In genomic region chr2:101842471-101842870, GRCh38 we compare ENCODE assay signal across 13 cellular contexts.
DNase-seq lines count a peak whose midpoint lies in the region; ATAC-seq and TF ChIP-seq lines count a peak whose summit lies in the region.
"Had no signal": no experiment of that assay in that cellular context is flagged by ENCODE, and none has a peak within 500 bp of the region (broad histone marks: within the 10 kb centered on the region; RNA-seq: fewer than 3 reads in every experiment).

No MANE protein-coding gene starts in this region.

- 43 to 57% methylated on average over 1 of the region's 1 CpG for WGBS in esophagus squamous epithelium, 2 donors

- no peak for TF ChIP-seq CTCF in RWPE2 (IDR thresholded peaks at IDR 0.05; ENCODE audit: poor library complexity, severe bottlenecking)
- no peak for TF ChIP-seq CTCF in esophagus squamous epithelium (IDR thresholded peaks at IDR 0.05)
- no peak for TF ChIP-seq CTCF in left ventricle myocardium inferior (IDR thresholded peaks at IDR 0.05; ENCODE audit: borderline replicate concordance)

- peak; percentile 12 for DNase-seq in SIG-M5 treated with dmso at 0.1 percent for 504 hours (lab: John Stamatoyannopoulos, UW; ENCODE audit: unreplicated experiment)
- no peak for DNase-seq in SIG-M5 (lab: John Stamatoyannopoulos, UW)
- DNase-seq in RWPE2 (ENCODE audit: low spot score), result no peak
- DNase-seq in esophagus squamous epithelium (lab: John Stamatoyannopoulos, UW), result no peak
- no peak for DNase-seq in left ventricle myocardium inferior
- no peak for DNase-seq in activated CD8-positive, alpha-beta memory T cell treated with anti-CD3 and anti-CD28 coated beads, Interleukin-2, amount 50 U/mL, for 48 hours
- DNase-seq: 8988T; DMS79; effector memory CD8-positive, alpha-beta T cell; mesendoderm; MM.1S had no signal

- intact Hi-C loops in esophagus squamous epithelium (cut with DNase I) (no loop called here), left ventricle myocardium inferior (cut with micrococcal nuclease) (no loop called here)

- no peak overlapping the region for H3K9ac ChIP-seq in skeletal muscle satellite cell (ENCODE audit: low read depth, low read length)

- H3K4me1 ChIP-seq in RWPE2 (ENCODE audit: insufficient read depth, poor library complexity, severe bottlenecking) (peaks cover 10% of the 10 kb centered on the region), esophagus squamous epithelium (peaks cover 0 to 35% (median 13%) of the 10 kb centered on the region in 3 donors), skeletal muscle satellite cell (ENCODE audit: control insufficient read depth, insufficient read depth, low read length) (peaks cover 38% of the 10 kb centered on the region), left ventricle myocardium inferior (peaks cover 25% of the 10 kb centered on the region)

- no peaks in the 10 kb centered on the region for H3K9me3 ChIP-seq in RWPE2 (ENCODE audit: severe bottlenecking)
- no peaks in the 10 kb centered on the region for H3K9me3 ChIP-seq in esophagus squamous epithelium
- H3K9me3 ChIP-seq in skeletal muscle satellite cell (replicated peaks; ENCODE audit: low read length), result no peaks in the 10 kb centered on the region
- no peaks in the 10 kb centered on the region for H3K9me3 ChIP-seq in left ventricle myocardium inferior (replicated peaks)

- 0 out of 3 replicates have a peak, but pooled peaks have one; percentile 21 for ATAC-seq in RWPE2 (ENCODE audit: low read depth)
- no peak for ATAC-seq in GM21447 (IDR thresholded peaks at IDR 0.05; ENCODE audit: unreplicated experiment)
- ATAC-seq: effector memory CD8-positive, alpha-beta T cell had no signal

- H3K27me3 ChIP-seq in RWPE2 (ENCODE audit: insufficient read depth, poor library complexity, severe bottlenecking) (no peaks in the 10 kb centered on the region), esophagus squamous epithelium (no peaks in the 10 kb centered on the region), skeletal muscle satellite cell (ENCODE audit: control insufficient read depth, insufficient read depth, low read length) (no peaks in the 10 kb centered on the region), left ventricle myocardium inferior (ENCODE audit: low read depth) (no peaks in the 10 kb centered on the region)

- H3K36me3 ChIP-seq in RWPE2 (ENCODE audit: low read depth) (peaks cover 96% of the 10 kb centered on the region), esophagus squamous epithelium (peaks cover 0 to 82% (median 9%) of the 10 kb centered on the region in 3 donors), skeletal muscle satellite cell (ENCODE audit: insufficient read depth, low read length) (peaks cover 90% of the 10 kb centered on the region), left ventricle myocardium inferior (peaks cover 76% of the 10 kb centered on the region)

- no peak overlapping the region for H3K4me3 ChIP-seq in RWPE2 (ENCODE audit: severe bottlenecking)
- no peak overlapping the region for H3K4me3 ChIP-seq in esophagus squamous epithelium
- no peak overlapping the region for H3K4me3 ChIP-seq in skeletal muscle satellite cell (ENCODE audit: low read length)
- H3K4me3 ChIP-seq in left ventricle myocardium inferior, result no peak overlapping the region

- peak overlapping the region; percentile 48 for H3K4me2 ChIP-seq in skeletal muscle satellite cell (ENCODE audit: low read length)

- no peak for TF ChIP-seq POLR2A in esophagus squamous epithelium (IDR thresholded peaks at IDR 0.05)

- peak overlapping the region; percentile 9 for H3K27ac ChIP-seq in RWPE2 (ENCODE audit: poor library complexity, severe bottlenecking)
- peak overlapping the region in 3 of 4 donors; percentile 3 to 49 (median 35) for H3K27ac ChIP-seq in esophagus squamous epithelium
- no peak overlapping the region for H3K27ac ChIP-seq in left ventricle myocardium inferior (replicated peaks)
